In the genomic region with DNA sequence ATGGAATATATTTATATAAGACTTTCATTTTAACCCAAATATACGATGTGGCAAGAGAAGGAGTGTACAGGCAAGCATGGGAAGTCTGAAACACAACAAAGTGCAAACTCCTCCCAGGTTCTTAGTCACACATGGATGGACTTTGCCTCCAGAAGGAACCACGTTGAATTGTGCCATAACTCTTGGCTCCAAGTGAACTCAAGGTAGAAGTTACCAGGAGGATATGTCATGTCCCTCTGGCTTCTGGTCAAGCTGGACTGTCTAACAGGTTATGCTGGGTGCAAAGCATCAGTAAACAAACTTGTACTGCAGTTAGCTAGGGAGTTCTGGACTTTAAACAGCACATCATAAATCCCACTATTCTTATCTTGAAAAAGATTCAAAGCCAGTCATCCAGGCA, we compare ENCODE assay signal across 18 cellular contexts.
DNase-seq lines count a peak whose midpoint lies in the region; TF ChIP-seq lines count a peak whose summit lies in the region.
"Had no signal": no experiment of that assay in that cellular context is flagged by ENCODE, and none has a peak within 500 bp of the region (broad histone marks: within the 10 kb centered on the region; RNA-seq: fewer than 3 reads in every experiment).

No MANE protein-coding gene starts in this region.

- H3K4me1 ChIP-seq in Caco-2 (peaks cover 10% of the 10 kb centered on the region), hepatocyte (ENCODE audit: insufficient read depth) (no peaks in the 10 kb centered on the region)
- H3K4me1 ChIP-seq: BLaER1 had no signal

- H2AFZ ChIP-seq in hepatocyte = no peak overlapping the region
- H2AFZ ChIP-seq: GM23338 had no signal

- H3K9me3 Mint-ChIP-seq in Caco-2 (ENCODE audit: unreplicated experiment) = no peaks in the 10 kb centered on the region
- H3K9me3 Mint-ChIP-seq: CD8-positive, alpha-beta T cell had no signal

- no peaks in the 10 kb centered on the region for H3K79me2 ChIP-seq in hepatocyte

- CTCF ChIA-PET in Caco-2 (lab: Charles Lee) = no interaction called here

- 65% methylated on average over 2 of the region's 2 CpGs for WGBS in hepatocyte (ENCODE audit: low lambda C conversion rate, missing lambda C conversion rate)

- no peaks in the 10 kb centered on the region for H3K27me3 ChIP-seq in Caco-2 (replicated peaks; ENCODE audit: control insufficient read depth, insufficient read depth, low read length)
- H3K27me3 ChIP-seq in hepatocyte = no peaks in the 10 kb centered on the region
- H3K27me3 ChIP-seq: BLaER1 had no signal

- H3K27me3 Mint-ChIP-seq in Caco-2 (ENCODE audit: insufficient read depth, unreplicated experiment) = no peaks in the 10 kb centered on the region
- H3K27me3 Mint-ChIP-seq: B cell; CD4-positive, CD25-positive, alpha-beta regulatory T cell had no signal

- no peaks in the 10 kb centered on the region for H3K36me3 ChIP-seq in Caco-2 (ENCODE audit: control insufficient read depth, insufficient read depth, low read length)
- no peaks in the 10 kb centered on the region for H3K36me3 ChIP-seq in hepatocyte (replicated peaks; ENCODE audit: insufficient read depth, low read depth)
- H3K36me3 ChIP-seq: BLaER1 had no signal

- H3K27ac Mint-ChIP-seq in Caco-2 (ENCODE audit: unreplicated experiment) = no peak overlapping the region
- H3K27ac Mint-ChIP-seq: B cell; CD4-positive, CD25-positive, alpha-beta regulatory T cell; CD8-positive, alpha-beta T cell; GM23338; H9 had no signal

- DNase-seq in Caco-2 = peak; percentile 30 to 57
- DNase-seq in HT-29 (ENCODE audit: low spot score) = peak; percentile 92
- peak; percentile 42 for DNase-seq in hepatocyte (ENCODE audit: low spot score)
- DNase-seq in stimulated activated CD4-positive, alpha-beta T cell treated with anti-CD3 and anti-CD28 coated beads, Interleukin-1b, Interleukin-23, amount 100 ng/mL, for 48 hours = no peak
- DNase-seq in NOMO-1 (lab: John Stamatoyannopoulos, UW; ENCODE audit: unreplicated experiment in 2 of 2) = no peak
- DNase-seq in GM13977 (ENCODE audit: low spot score) = no peak
- DNase-seq: CD4-positive, CD25-positive, alpha-beta regulatory T cell; CD8-positive, alpha-beta T cell; DMS79; EL; GDM1; H9 had no signal

- TF ChIP-seq CTCF in Caco-2 (IDR thresholded peaks at IDR 0.05; ENCODE audit: insufficient read depth in 1 of 2, low read depth in 1 of 2, low read length in 1 of 2, severe bottlenecking in 1 of 2, unreplicated experiment in 1 of 2) (no peak), hepatocyte (IDR thresholded peaks at IDR 0.05; ENCODE audit: poor library complexity) (no peak), GM13977 (IDR thresholded peaks at IDR 0.05; ENCODE audit: extremely low read depth, insufficient read depth, missing control alignments) (no peak)

- peaks cover 9% of the 10 kb centered on the region for H3K4me1 Mint-ChIP-seq in Caco-2 (ENCODE audit: low read depth, unreplicated experiment)
- H3K4me1 Mint-ChIP-seq: B cell; CD4-positive, CD25-positive, alpha-beta regulatory T cell; H9 had no signal

- intact Hi-C loops in Caco-2 (cut with micrococcal nuclease; ENCODE audit: unreplicated experiment) = no loop called here

- no peak overlapping the region for H3K4me2 ChIP-seq in hepatocyte
- H3K4me2 ChIP-seq: BLaER1, GM23338 had no signal

- POLR2A ChIA-PET in Caco-2 (lab: Charles Lee) = no interaction called here

- H3K36me3 Mint-ChIP-seq in Caco-2 (ENCODE audit: insufficient read depth, unreplicated experiment) = no peaks in the 10 kb centered on the region
- H3K36me3 Mint-ChIP-seq: CD4-positive, CD25-positive, alpha-beta regulatory T cell; CD8-positive, alpha-beta T cell had no signal

- H3K4me3 ChIP-seq in Caco-2 (ENCODE audit: low read depth, low read length) = no peak overlapping the region
- H3K4me3 ChIP-seq in hepatocyte = no peak overlapping the region
- H3K4me3 ChIP-seq: BLaER1, GM12878, GM23338 had no signal

- no peak overlapping the region for H3K27ac ChIP-seq in hepatocyte
- H3K27ac ChIP-seq: 22Rv1, BLaER1, C4-2B had no signal

- H4K20me1 ChIP-seq in hepatocyte (ENCODE audit: insufficient read depth, poor library complexity, severe bottlenecking) = no peaks in the 10 kb centered on the region
- H4K20me1 ChIP-seq: BLaER1 had no signal

- H3K9me3 ChIP-seq in Caco-2 (0 out of 2 replicates have a peak, but pooled peaks cover 3% of the 10 kb centered on the region), hepatocyte (ENCODE audit: low read depth) (no peaks in the 10 kb centered on the region)
- H3K9me3 ChIP-seq: BLaER1 had no signal

- in situ Hi-C loops in GM13977 (cut with MboI; ENCODE audit: low pct_unique_long_range_greater_than_20kb, low sequenced_read_pairs, unreplicated experiment) = no loop called here

- H3K4me3 Mint-ChIP-seq in Caco-2 (ENCODE audit: unreplicated experiment) = no peak overlapping the region
- H3K4me3 Mint-ChIP-seq: B cell; CD4-positive, CD25-positive, alpha-beta regulatory T cell; CD8-positive, alpha-beta T cell; GM23338; H9 had no signal

- no TSS peak for BruUV-seq in Caco-2 (replicated peaks; lab: Mats Ljungman, UMichigan)

- no peaks in the 10 kb centered on the region for H3K9me2 ChIP-seq in hepatocyte (replicated peaks; ENCODE audit: insufficient read depth)

Comparison
In these comparisons a context has a peak if more than half of its experiments do, and no peak if none do; other contexts are left out.
1. DNase-seq: peak in Caco-2 (2 of 2), HT-29 (single experiment) and hepatocyte (single experiment); none in stimulated activated CD4-positive, alpha-beta T cell treated with anti-CD3 and anti-CD28 coated beads, Interleukin-1b, Interleukin-23, amount 100 ng/mL, for 48 hours (single experiment), NOMO-1 (0 of 2) and GM13977 (single experiment).